In the genomic region with DNA sequence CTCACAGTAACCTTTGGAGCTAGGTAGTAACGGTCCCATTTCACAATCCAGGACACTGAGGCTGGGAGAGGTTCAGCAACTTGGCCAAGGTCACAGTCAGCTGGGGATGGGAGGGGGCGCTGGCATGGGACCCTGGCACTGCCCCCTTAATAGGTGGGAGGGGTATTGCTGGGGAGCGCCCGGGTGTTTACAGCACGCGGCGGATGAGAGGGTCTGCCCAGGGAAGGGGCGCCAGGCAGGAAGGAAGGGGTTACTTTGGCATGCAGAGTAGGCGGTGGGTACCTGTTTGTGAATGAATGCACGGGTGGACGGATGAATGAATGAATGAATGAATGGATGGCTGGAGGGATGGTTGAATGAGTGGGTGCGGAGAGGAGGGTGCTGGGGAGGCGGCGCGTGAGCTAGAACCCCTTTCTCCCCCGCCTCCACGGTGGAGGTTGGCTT, we compare ENCODE assay signal across 12 cellular contexts. TPM values are rescaled to one million over a fixed set of nuclear protein-coding genes. Genes with fewer than 3 reads are reported as not detected.
DNase-seq lines count a peak whose midpoint lies in the region; ATAC-seq lines count a peak whose summit lies in the region.
"Had no signal": no experiment of that assay in that cellular context is flagged by ENCODE, and none has a peak within 500 bp of the region (broad histone marks: within the 10 kb centered on the region; RNA-seq: fewer than 3 reads in every experiment).

No MANE protein-coding gene starts in this region.

- H3K36me3 ChIP-seq in skeletal muscle satellite cell (ENCODE audit: insufficient read depth, low read length): no peaks in the 10 kb centered on the region

- POLR2A ChIA-PET in T-cell (lab: Charles Lee): no interaction called here

- ATAC-seq in T-cell (replicated peaks in 1 of 4) (no peak), right cardiac atrium (no peak), GM18519 (IDR thresholded peaks at IDR 0.05; ENCODE audit: low FRiP score, unreplicated experiment) (no peak)

- no peaks in the 10 kb centered on the region for H3K9me3 Mint-ChIP-seq in T-cell
- H3K9me3 Mint-ChIP-seq: T-helper 1 cell treated with Interleukin-12 subunit alpha and Interleukin-12 subunit beta and Interleukin-4 antibody, amounts not matched to agents 30 μg/mL and 1 μg/mL, for 36 hours had no signal

- H3K4me1 Mint-ChIP-seq in T-cell: peaks cover 5 to 14% (median 5%) of the 10 kb centered on the region in 3 donors

- H3K27ac ChIP-seq in right cardiac atrium (ENCODE audit: low read length): no peak overlapping the region
- H3K27ac ChIP-seq: 22Rv1, body of pancreas had no signal

- H3K4me3 ChIP-seq in right cardiac atrium (ENCODE audit: low read length) (peak overlapping the region; percentile 68), skeletal muscle satellite cell (ENCODE audit: low read length) (no peak overlapping the region)
- H3K4me3 ChIP-seq: body of pancreas had no signal

- H3K9me3 ChIP-seq in right cardiac atrium (ENCODE audit: control insufficient read depth, low read length) (no peaks in the 10 kb centered on the region), skeletal muscle satellite cell (replicated peaks; ENCODE audit: low read length) (no peaks in the 10 kb centered on the region)
- H3K9me3 ChIP-seq: body of pancreas had no signal

- H3K4me3 Mint-ChIP-seq in T-cell: peak overlapping the region; percentile 25 to 77 (median 65)
- H3K4me3 Mint-ChIP-seq: T-helper 1 cell treated with Interleukin-12 subunit alpha and Interleukin-12 subunit beta and Interleukin-4 antibody, amounts not matched to agents 30 μg/mL and 1 μg/mL, for 36 hours had no signal

- no peak overlapping the region for H3K9ac ChIP-seq in skeletal muscle satellite cell (ENCODE audit: low read depth, low read length)

- 15% methylated on average over 17 of the region's 17 CpGs for WGBS in right cardiac atrium

- CTCF ChIA-PET in T-cell (lab: Charles Lee): no interaction called here

- DNase-seq in NCI-H2171 treated with DMSO at 0.1 percent for 48 hours (lab: John Stamatoyannopoulos, UW) (peak; percentile 54), NCI-H2171 (lab: John Stamatoyannopoulos, UW) (no peak), T-cell (no peak), right cardiac atrium (no peak), NCI-H2029 (lab: John Stamatoyannopoulos, UW) (no peak)
- DNase-seq in activated CD8-positive, alpha-beta memory T cell treated with anti-CD3 and anti-CD28 coated beads, Interleukin-2, amount 50 U/mL, for 4 hours: no peak
- DNase-seq: body of pancreas, NCI-H1694 treated with DMSO at 0.1 percent for 48 hours had no signal

- peak overlapping the region; percentile 52 for H3K4me2 ChIP-seq in skeletal muscle satellite cell (ENCODE audit: low read length)

- H3K27me3 ChIP-seq in right cardiac atrium (ENCODE audit: control insufficient read depth, insufficient read depth) (no peaks in the 10 kb centered on the region), skeletal muscle satellite cell (ENCODE audit: control insufficient read depth, insufficient read depth, low read length) (peaks cover 11% of the 10 kb centered on the region)
- H3K27me3 ChIP-seq: body of pancreas had no signal

- no peaks in the 10 kb centered on the region for H3K4me1 ChIP-seq in right cardiac atrium (ENCODE audit: control insufficient read depth, insufficient read depth, low read length)
- no peaks in the 10 kb centered on the region for H3K4me1 ChIP-seq in skeletal muscle satellite cell (ENCODE audit: control insufficient read depth, insufficient read depth, low read length)

- intact Hi-C loops in right cardiac atrium (cut with DNase I): no loop called here

- H3K27me3 Mint-ChIP-seq in T-cell: peaks cover 30 to 51% of the 10 kb centered on the region in 2 donors

- no peaks in the 10 kb centered on the region for H3K36me3 Mint-ChIP-seq in T-cell

- H3K27ac Mint-ChIP-seq in T-cell: no peak overlapping the region
- H3K27ac Mint-ChIP-seq: T-helper 1 cell treated with Interleukin-12 subunit alpha and Interleukin-12 subunit beta and Interleukin-4 antibody, amounts not matched to agents 30 μg/mL and 1 μg/mL, for 36 hours had no signal

RNA-seq across cellular contexts. Expression of a gene that starts 0.6 kb away (rescaled TPM):
- not detected for total RNA-seq in T-cell
- total RNA-seq in right cardiac atrium: 1 to 10 TPM in 3 of 4 donors, under 1 TPM in 1; 0.92 to 2.0 (median 1.6) TPM
- 1.5 TPM for polyA plus RNA-seq in right cardiac atrium
- total RNA-seq in skeletal muscle satellite cell (2012; rRNA removed): 0.22 TPM in 1 of 2 replicates, not detected in the other

RNA-seq across cellular contexts. Expression of a gene that starts 48.9 kb away (rescaled TPM):
- total RNA-seq in T-cell (10 to 100 TPM; 63.1 to 76.7 (median 67.2) TPM), right cardiac atrium (10 to 100 TPM; 44.9 to 55.8 (median 51.2) TPM)
- polyA plus RNA-seq in right cardiac atrium: 62.4 TPM
- 40.6 and 44.6 TPM in 2 replicates for total RNA-seq in skeletal muscle satellite cell (2012; rRNA removed)
